In the genomic region with DNA sequence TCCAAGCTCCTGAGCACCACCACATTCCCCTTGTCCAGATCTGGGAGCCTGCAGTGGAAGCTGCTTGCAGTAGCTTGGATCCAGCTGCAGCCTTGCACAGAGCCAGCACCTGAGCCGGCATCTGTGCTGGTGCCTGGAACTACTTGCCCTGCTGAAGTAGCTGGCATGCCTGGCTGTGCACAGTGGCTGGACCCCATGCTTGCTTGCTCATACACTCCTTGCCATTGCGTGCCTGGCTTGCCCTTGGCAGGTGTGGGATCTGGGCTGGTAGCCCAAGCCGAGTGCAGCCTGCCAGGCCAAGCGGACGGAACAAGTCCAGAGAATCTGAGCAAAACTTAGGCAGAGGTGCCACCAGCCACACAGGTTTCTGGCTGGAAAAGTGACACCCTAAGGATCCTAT, we compare ENCODE assay signal across 19 cellular contexts.
DNase-seq lines count a peak whose midpoint lies in the region; ATAC-seq, FAIRE-seq and TF ChIP-seq lines count a peak whose summit lies in the region.
"Had no signal": no experiment of that assay in that cellular context is flagged by ENCODE, and none has a peak within 500 bp of the region (broad histone marks: within the 10 kb centered on the region; RNA-seq: fewer than 3 reads in every experiment).

No MANE protein-coding gene starts in this region.

- DNase-seq in kidney (peak; percentile 61), posterior vena cava (ENCODE audit: low spot score) (peak; percentile 70), NCI-H1436 (lab: John Stamatoyannopoulos, UW) (no peak), COLO668 (lab: John Stamatoyannopoulos, UW; ENCODE audit: unreplicated experiment) (no peak)
- no peak for DNase-seq in activated T-cell treated with anti-CD3 and anti-CD28 coated beads, Interleukin-2, amount 50 U/mL, for 4 hours
- DNase-seq: ACHN; BE2C; C1 segment of cervical spinal cord; Caco-2; CD4-positive, CD25-positive, alpha-beta regulatory T cell; H9 had no signal

- no peak overlapping the region for H3K9ac ChIP-seq in kidney (ENCODE audit: low read length in 2 of 2)

- H3K27me3 Mint-ChIP-seq in stimulated activated memory B cell treated with anti-CD40 and anti-IgM and Interleukin-4, amounts not matched to agents 10 μg/mL and 1 μg/mL and 100 μg/mL, for 72 hours, result no peaks in the 10 kb centered on the region
- H3K27me3 Mint-ChIP-seq in activated T-cell treated with anti-CD3 and anti-CD28 coated beads, Interleukin-2, amount 50 U/mL, for 4 hours (ENCODE audit: low read depth), result no peaks in the 10 kb centered on the region
- H3K27me3 Mint-ChIP-seq: CD4-positive, CD25-positive, alpha-beta regulatory T cell; CD8-positive, alpha-beta memory T cell had no signal

- H3K9me3 ChIP-seq in kidney (ENCODE audit: control insufficient read depth in 1 of 2, low read length in 2 of 2), result no peaks in the 10 kb centered on the region
- H3K9me3 ChIP-seq: BE2C, Caco-2 had no signal

- H3K4me3 Mint-ChIP-seq in stimulated activated memory B cell treated with anti-CD40 and anti-IgM and Interleukin-4, amounts not matched to agents 10 μg/mL and 1 μg/mL and 100 μg/mL, for 72 hours, result no peak overlapping the region
- no peak overlapping the region for H3K4me3 Mint-ChIP-seq in activated T-cell treated with anti-CD3 and anti-CD28 coated beads, Interleukin-2, amount 50 U/mL, for 4 hours
- H3K4me3 Mint-ChIP-seq: CD4-positive, CD25-positive, alpha-beta regulatory T cell; H9 had no signal

- peak; percentile 32 for ATAC-seq in stimulated activated memory B cell treated with anti-CD40 and anti-IgM and Interleukin-4, amounts not matched to agents 10 μg/mL and 1 μg/mL and 100 μg/mL, for 72 hours
- ATAC-seq in activated T-cell treated with anti-CD3 and anti-CD28 coated beads, Interleukin-2, amount 50 U/mL, for 4 hours, result no peak

- H3K36me3 ChIP-seq in kidney (ENCODE audit: control insufficient read depth in 1 of 2, insufficient read depth in 2 of 2, low read length in 2 of 2), result no peaks in the 10 kb centered on the region
- H3K36me3 ChIP-seq: BE2C had no signal

- H3K27ac ChIP-seq in kidney (ENCODE audit: low read depth in 2 of 2, low read length in 2 of 2), result no peak overlapping the region

- H3K4me3 ChIP-seq in kidney (ENCODE audit: low read length in 2 of 2), result no peak overlapping the region

- peaks cover 2% of the 10 kb centered on the region for H3K9me3 Mint-ChIP-seq in stimulated activated memory B cell treated with anti-CD40 and anti-IgM and Interleukin-4, amounts not matched to agents 10 μg/mL and 1 μg/mL and 100 μg/mL, for 72 hours
- H3K9me3 Mint-ChIP-seq in activated T-cell treated with anti-CD3 and anti-CD28 coated beads, Interleukin-2, amount 50 U/mL, for 4 hours, result no peaks in the 10 kb centered on the region

- H3K4me1 Mint-ChIP-seq in stimulated activated memory B cell treated with anti-CD40 and anti-IgM and Interleukin-4, amounts not matched to agents 10 μg/mL and 1 μg/mL and 100 μg/mL, for 72 hours, result no peaks in the 10 kb centered on the region
- H3K4me1 Mint-ChIP-seq in activated T-cell treated with anti-CD3 and anti-CD28 coated beads, Interleukin-2, amount 50 U/mL, for 4 hours (ENCODE audit: low read depth), result no peaks in the 10 kb centered on the region
- H3K4me1 Mint-ChIP-seq: CD4-positive, CD25-positive, alpha-beta regulatory T cell; CD8-positive, alpha-beta memory T cell; H9 had no signal

- TF ChIP-seq CTCF in kidney (IDR thresholded peaks at IDR 0.05; ENCODE audit: borderline replicate concordance, extremely low read depth, insufficient read depth), result no peak

- no peaks in the 10 kb centered on the region for H3K36me3 Mint-ChIP-seq in stimulated activated memory B cell treated with anti-CD40 and anti-IgM and Interleukin-4, amounts not matched to agents 10 μg/mL and 1 μg/mL and 100 μg/mL, for 72 hours
- H3K36me3 Mint-ChIP-seq in activated T-cell treated with anti-CD3 and anti-CD28 coated beads, Interleukin-2, amount 50 U/mL, for 4 hours (ENCODE audit: insufficient read depth), result no peaks in the 10 kb centered on the region
- H3K36me3 Mint-ChIP-seq: CD4-positive, CD25-positive, alpha-beta regulatory T cell; CD8-positive, alpha-beta memory T cell had no signal

- intact Hi-C loops in kidney (cut with DNase I), result no loop called here
- intact Hi-C loops in posterior vena cava (cut with DNase I), result no loop called here

- H3K4me1 ChIP-seq in kidney (ENCODE audit: control insufficient read depth in 1 of 2, insufficient read depth in 1 of 2, low read depth in 1 of 2, low read length in 2 of 2), result no peaks in the 10 kb centered on the region
- H3K4me1 ChIP-seq: BE2C, Caco-2 had no signal

- no peak for FAIRE-seq in kidney (lab: Jason Lieb, UNC)
- FAIRE-seq: A204.1, D721Med, G401.6, GM12891, GM19239, H1 had no signal

- H3K27ac Mint-ChIP-seq in stimulated activated memory B cell treated with anti-CD40 and anti-IgM and Interleukin-4, amounts not matched to agents 10 μg/mL and 1 μg/mL and 100 μg/mL, for 72 hours, result no peak overlapping the region
- H3K27ac Mint-ChIP-seq: CD4-positive, CD25-positive, alpha-beta regulatory T cell; CD8-positive, alpha-beta memory T cell had no signal

Comparison
In these comparisons a context has a peak if more than half of its experiments do, and no peak if none do; other contexts are left out.
1. DNase-seq: peak in kidney (single experiment) and posterior vena cava (single experiment); none in NCI-H1436 (single experiment), COLO668 (single experiment) and activated T-cell treated with anti-CD3 and anti-CD28 coated beads, Interleukin-2, amount 50 U/mL, for 4 hours (single experiment).